Comparison of ENCODE assay signal across 18 cellular contexts in genomic region chr1:56535362-56535761, GRCh38. TPM values are rescaled to one million over a fixed set of nuclear protein-coding genes. Genes with fewer than 3 reads are reported as not detected.
A peak's percentile ranks its signal among the peaks of the same experiment; 100 is the strongest.
DNase-seq lines count a peak whose midpoint lies in the region; ATAC-seq and TF ChIP-seq lines count a peak whose summit lies in the region.
"Had no signal": no experiment of that assay in that cellular context is flagged by ENCODE, and none has a peak within 500 bp of the region (broad histone marks: within the 10 kb centered on the region; RNA-seq: fewer than 3 reads in every experiment).

No MANE protein-coding gene starts in this region.

- H3K4me3 ChIP-seq in HUES6 (ENCODE audit: low read depth, low read length) (no peak overlapping the region), endodermal cell (ENCODE audit: low read length) (no peak overlapping the region), iPS-20b (ENCODE audit: low read length) (peak overlapping the region; percentile 35; the same call in 1 of the 2 replicates), smooth muscle cell (no peak overlapping the region)
- H3K4me3 ChIP-seq: GM23248 had no signal

- H2BK15ac ChIP-seq in H9 (ENCODE audit: low read depth, low read length): no peak overlapping the region

- H2BK120ac ChIP-seq in H9 (ENCODE audit: low read depth, low read length, poor library complexity, severe bottlenecking): no peak overlapping the region

- H4K20me1 ChIP-seq in H9 (ENCODE audit: control insufficient read depth, insufficient read depth, insufficient read length) (no peaks in the 10 kb centered on the region), smooth muscle cell (ENCODE audit: low read depth) (peaks cover 100% of the 10 kb centered on the region)

- H3K27ac ChIP-seq in H9 (ENCODE audit: insufficient read length, low read depth, low read length): peak overlapping the region; percentile 99
- peak overlapping the region; percentile 72 for H3K27ac ChIP-seq in HUES6 (ENCODE audit: low read depth, low read length)
- H3K27ac ChIP-seq in endodermal cell (ENCODE audit: low read depth, low read length): no peak overlapping the region
- H3K27ac ChIP-seq in iPS-20b (ENCODE audit: low read length): peak overlapping the region; percentile 96
- H3K27ac ChIP-seq in smooth muscle cell (ENCODE audit: low read depth): no peak overlapping the region
- H3K27ac ChIP-seq: GM23248 had no signal

- H3K9ac ChIP-seq in H9 (ENCODE audit: extremely low read depth, insufficient read length, low read length) (no peak overlapping the region), HUES6 (ENCODE audit: low read length) (peak overlapping the region; percentile 60), endodermal cell (ENCODE audit: extremely low read depth, low read length, poor library complexity, severe bottlenecking) (no peak overlapping the region), iPS-20b (ENCODE audit: low read depth, low read length) (peak overlapping the region; percentile 78), smooth muscle cell (ENCODE audit: low read depth) (no peak overlapping the region)
- H3K9ac ChIP-seq: GM23248, SK-N-SH had no signal

- H3K27me3 ChIP-seq in H9 (ENCODE audit: insufficient read depth, low read length) (no peaks in the 10 kb centered on the region), HUES6 (ENCODE audit: control insufficient read depth, insufficient read depth, low read length) (no peaks in the 10 kb centered on the region), endodermal cell (ENCODE audit: control insufficient read depth, insufficient read depth, low read length, poor library complexity, severe bottlenecking) (no peaks in the 10 kb centered on the region), iPS-20b (ENCODE audit: insufficient read depth, low read length) (no peaks in the 10 kb centered on the region), smooth muscle cell (ENCODE audit: low read depth) (no peaks in the 10 kb centered on the region)

- peak overlapping the region; percentile 95 to 99 (median 98) for H3K27ac Mint-ChIP-seq in H9
- peak overlapping the region; percentile 65 for H3K27ac Mint-ChIP-seq in endodermal cell
- H3K27ac Mint-ChIP-seq in natural killer cell treated with Interleukin-12 subunit alpha and Interleukin-12 subunit beta and Interleukin-15 and Interleukin-18, amount 100 ng/mL, for 72 hours: no peak overlapping the region
- H3K27ac Mint-ChIP-seq: CD8-positive, alpha-beta T cell; HFFc6; IgD-negative memory B cell had no signal

- H2AFZ ChIP-seq in H9 (ENCODE audit: low read length): no peak overlapping the region
- no peak overlapping the region for H2AFZ ChIP-seq in smooth muscle cell (ENCODE audit: low read depth)
- H2AFZ ChIP-seq: GM23248 had no signal

- peak overlapping the region; percentile 39 for H3K18ac ChIP-seq in H9 (ENCODE audit: insufficient read length, low read depth, low read length)

- TF ChIP-seq CTCF in H9 (conservative IDR thresholded peaks at IDR 0.05) (no peak), endodermal cell (conservative IDR thresholded peaks at IDR 0.05) (no peak), smooth muscle cell (IDR thresholded peaks at IDR 0.05; ENCODE audit: borderline replicate concordance, insufficient read depth, poor library complexity, severe bottlenecking) (no peak)

- no CpG with 5 or more reads among the region's 2 CpGs for WGBS in H9 (ENCODE audit: extremely low coverage, insufficient read length, low lambda C conversion rate)
- 91% methylated on average over 2 of the region's 2 CpGs; no CpG with 5 or more reads in 1 of the 2 experiments for WGBS in endodermal cell (ENCODE audit: insufficient coverage in 1 of 2, insufficient read length in 1 of 2), 2 experiments
- WGBS in smooth muscle cell (ENCODE audit: low lambda C conversion rate): 97% methylated on average over 2 of the region's 2 CpGs

- no peak overlapping the region for H4K5ac ChIP-seq in H9 (ENCODE audit: insufficient read length, low read depth, low read length)

- no peak overlapping the region for H4K8ac ChIP-seq in H9 (replicated peaks; ENCODE audit: insufficient read length, low read depth, low read length)

- H3K14ac ChIP-seq in H9 (ENCODE audit: insufficient read depth, low read length): no peak overlapping the region; the same call in 1 of the 2 replicates

- H2BK5ac ChIP-seq in H9 (ENCODE audit: insufficient read length, low read length): peak overlapping the region; percentile 66

- peak overlapping the region; percentile 16 for H2BK12ac ChIP-seq in H9 (ENCODE audit: insufficient read length, low read depth, low read length)

- H4K91ac ChIP-seq in H9 (ENCODE audit: insufficient read length, low read depth, low read length): no peak overlapping the region

- no peak overlapping the region for H3K23ac ChIP-seq in H9 (ENCODE audit: insufficient read length, low read depth, low read length)

- H3K9me3 ChIP-seq in H9 (ENCODE audit: control insufficient read depth, low read depth, low read length): no peaks in the 10 kb centered on the region
- no peaks in the 10 kb centered on the region for H3K9me3 ChIP-seq in HUES6 (ENCODE audit: control insufficient read depth, insufficient read depth, low read depth, low read length)
- no peaks in the 10 kb centered on the region for H3K9me3 ChIP-seq in endodermal cell (ENCODE audit: control insufficient read depth, low read length)
- no peaks in the 10 kb centered on the region for H3K9me3 ChIP-seq in iPS-20b (ENCODE audit: insufficient read depth, low read depth, low read length)
- H3K9me3 ChIP-seq in smooth muscle cell (replicated peaks; ENCODE audit: low read depth): no peaks in the 10 kb centered on the region
- H3K9me3 ChIP-seq: SK-N-SH had no signal

- H3K9me3 Mint-ChIP-seq in H9: no peaks in the 10 kb centered on the region
- no peaks in the 10 kb centered on the region for H3K9me3 Mint-ChIP-seq in endodermal cell
- no peaks in the 10 kb centered on the region for H3K9me3 Mint-ChIP-seq in natural killer cell treated with Interleukin-12 subunit alpha and Interleukin-12 subunit beta and Interleukin-15 and Interleukin-18, amount 100 ng/mL, for 72 hours
- H3K9me3 Mint-ChIP-seq: CD8-positive, alpha-beta T cell; HFFc6; IgD-negative memory B cell had no signal

- no peak overlapping the region for H3K4ac ChIP-seq in H9 (ENCODE audit: low read depth, low read length)

- DNase-seq in H9: peak; percentile 75
- peak; percentile 62 for DNase-seq in endodermal cell
- no peak for DNase-seq in natural killer cell treated with Interleukin-12 subunit alpha and Interleukin-12 subunit beta and Interleukin-15 and Interleukin-18, amount 100 ng/mL, for 72 hours (ENCODE audit: low spot score)
- no peak for DNase-seq in smooth muscle cell (lab: John Stamatoyannopoulos, UW; ENCODE audit: unreplicated experiment)
- DNase-seq in T-helper 9 cell: no peak
- DNase-seq: CD8-positive, alpha-beta T cell; GF-D8; GM23248; HFFc6; NCI-H1436; NCI-H2081 treated with DMSO at 0.1 percent for 48 hours; NCI-H226; PC-3; SK-N-SH had no signal

- no peak overlapping the region for H3K4me2 ChIP-seq in H9 (ENCODE audit: insufficient read depth, insufficient read length, low read length)
- H3K4me2 ChIP-seq in smooth muscle cell: no peak overlapping the region
- H3K4me2 ChIP-seq: SK-N-SH had no signal

- no peak overlapping the region for H2AK5ac ChIP-seq in H9 (ENCODE audit: insufficient read length, low read length)

- H3K4me3 Mint-ChIP-seq in H9 (peak overlapping the region in 1 of 2 experiments; percentile 36; a peak in 2 of 5 replicates), endodermal cell (no peak overlapping the region)
- H3K4me3 Mint-ChIP-seq in natural killer cell treated with Interleukin-12 subunit alpha and Interleukin-12 subunit beta and Interleukin-15 and Interleukin-18, amount 100 ng/mL, for 72 hours: no peak overlapping the region
- H3K4me3 Mint-ChIP-seq: CD8-positive, alpha-beta T cell; HFFc6; IgD-negative memory B cell had no signal

- H3K36me3 Mint-ChIP-seq in H9 (ENCODE audit: insufficient read depth in 1 of 3, low read depth in 3 of 3) (peaks cover 17 to 42% (median 33%) of the 10 kb centered on the region in 3 experiments; a peak in 6 of 7 replicates), endodermal cell (ENCODE audit: low read depth) (peaks cover 45% of the 10 kb centered on the region)
- H3K36me3 Mint-ChIP-seq in natural killer cell treated with Interleukin-12 subunit alpha and Interleukin-12 subunit beta and Interleukin-15 and Interleukin-18, amount 100 ng/mL, for 72 hours: no peaks in the 10 kb centered on the region
- H3K36me3 Mint-ChIP-seq: CD8-positive, alpha-beta T cell had no signal

- H3T11ph ChIP-seq in H9 (ENCODE audit: low read length): no peak overlapping the region

- peaks cover 4% of the 10 kb centered on the region for H3F3A ChIP-seq in smooth muscle cell (ENCODE audit: low read depth)

- H2BK20ac ChIP-seq in H9 (ENCODE audit: low read depth, low read length, poor library complexity, severe bottlenecking): no peak overlapping the region

- no peaks in the 10 kb centered on the region for H3K23me2 ChIP-seq in H9 (ENCODE audit: insufficient read length, low read depth, low read length, poor library complexity, severe bottlenecking)

- H3K79me2 ChIP-seq in H9 (ENCODE audit: insufficient read depth, low read length): peaks cover 19% of the 10 kb centered on the region; the same call in 1 of the 2 replicates
- H3K79me2 ChIP-seq in smooth muscle cell (ENCODE audit: low read depth): peaks cover 81% of the 10 kb centered on the region

- peaks cover 23 to 71% of the 10 kb centered on the region in 2 experiments for H3K4me1 Mint-ChIP-seq in H9
- peaks cover 59% of the 10 kb centered on the region for H3K4me1 Mint-ChIP-seq in endodermal cell
- no peaks in the 10 kb centered on the region for H3K4me1 Mint-ChIP-seq in natural killer cell treated with Interleukin-12 subunit alpha and Interleukin-12 subunit beta and Interleukin-15 and Interleukin-18, amount 100 ng/mL, for 72 hours (ENCODE audit: low read depth in 2 of 2)
- H3K4me1 Mint-ChIP-seq: IgD-negative memory B cell had no signal

- H3K56ac ChIP-seq in H9 (ENCODE audit: insufficient read length, low read depth, low read length): no peak overlapping the region

- H3K4me1 ChIP-seq in H9 (ENCODE audit: insufficient read depth, low read length) (peaks cover 61% of the 10 kb centered on the region), HUES6 (ENCODE audit: control insufficient read depth, insufficient read depth, low read length) (peaks cover 94% of the 10 kb centered on the region), endodermal cell (ENCODE audit: control insufficient read depth, insufficient read depth, low read length) (peaks cover 5% of the 10 kb centered on the region), iPS-20b (ENCODE audit: insufficient read depth, low read length) (peaks cover 68% of the 10 kb centered on the region), smooth muscle cell (ENCODE audit: low read depth) (peaks cover 10% of the 10 kb centered on the region)

- no peak for ATAC-seq in natural killer cell treated with Interleukin-12 subunit alpha and Interleukin-12 subunit beta and Interleukin-15 and Interleukin-18, amount 100 ng/mL, for 72 hours
- no peak for ATAC-seq in GM21529 (IDR thresholded peaks at IDR 0.05; ENCODE audit: unreplicated experiment)
- ATAC-seq: CD8-positive, alpha-beta T cell; PC-3 had no signal

- peaks cover 3% of the 10 kb centered on the region for H3K79me1 ChIP-seq in H9 (ENCODE audit: insufficient read depth, low read depth, low read length, poor library complexity, severe bottlenecking)

- H3K27me3 Mint-ChIP-seq in H9 (ENCODE audit: low read depth) (no peaks in the 10 kb centered on the region), endodermal cell (ENCODE audit: insufficient read depth) (no peaks in the 10 kb centered on the region)
- peaks cover 14 to 21% of the 10 kb centered on the region in 2 donors for H3K27me3 Mint-ChIP-seq in natural killer cell treated with Interleukin-12 subunit alpha and Interleukin-12 subunit beta and Interleukin-15 and Interleukin-18, amount 100 ng/mL, for 72 hours
- H3K27me3 Mint-ChIP-seq: IgD-negative memory B cell had no signal

- peaks cover 43% of the 10 kb centered on the region for H3K36me3 ChIP-seq in HUES6 (ENCODE audit: control insufficient read depth, insufficient read depth, low read length)
- peaks cover 10% of the 10 kb centered on the region for H3K36me3 ChIP-seq in endodermal cell (ENCODE audit: control insufficient read depth, insufficient read depth, low read length)
- peaks cover 61% of the 10 kb centered on the region for H3K36me3 ChIP-seq in iPS-20b (ENCODE audit: insufficient read depth, low read depth, low read length)
- peaks cover 6% of the 10 kb centered on the region for H3K36me3 ChIP-seq in smooth muscle cell (ENCODE audit: low read depth)

RNA-seq across cellular contexts. Expression of gene PLPP3, which starts 44.0 kb away (rescaled TPM):
- 25.3 and 26.7 TPM in 2 replicates for total RNA-seq in H9 (2021)
- total RNA-seq in endodermal cell: 10 to 100 TPM; 39.2 to 55.2 TPM
- 45.8 TPM for polyA plus RNA-seq in endodermal cell (2013, experiment 1 of 2)
- polyA plus RNA-seq in endodermal cell (2013, experiment 2 of 2): 38.6 TPM
- under 1 TPM in 1 of 2 donors, not detected in 1; 0.12 TPM for total RNA-seq in natural killer cell treated with Interleukin-12 subunit alpha and Interleukin-12 subunit beta and Interleukin-15 and Interleukin-18, amount 100 ng/mL, for 72 hours
- total RNA-seq in smooth muscle cell: 74.3 and 81.5 TPM in 2 replicates
- polyA plus RNA-seq in smooth muscle cell: 48.5 and 56.9 TPM in 2 replicates
- total RNA-seq: CD8-positive, alpha-beta T cell had no signal

Comparison
In these comparisons a context has a peak if more than half of its experiments do, and no peak if none do; other contexts are left out.
1. DNase-seq: peak in H9 (single experiment) and endodermal cell (single experiment); none in natural killer cell treated with Interleukin-12 subunit alpha and Interleukin-12 subunit beta and Interleukin-15 and Interleukin-18, amount 100 ng/mL, for 72 hours (single experiment), smooth muscle cell (single experiment) and T-helper 9 cell (single experiment).
2. H3K27ac ChIP-seq: peak in H9 (single experiment), HUES6 (single experiment) and iPS-20b (single experiment); none in endodermal cell (single experiment) and smooth muscle cell (single experiment).
3. H3K9ac ChIP-seq: peak in HUES6 (single experiment) and iPS-20b (single experiment); none in H9 (single experiment), endodermal cell (single experiment) and smooth muscle cell (single experiment).
4. H3K27ac Mint-ChIP-seq: peak in H9 (3 of 3) and endodermal cell (single experiment); none in natural killer cell treated with Interleukin-12 subunit alpha and Interleukin-12 subunit beta and Interleukin-15 and Interleukin-18, amount 100 ng/mL, for 72 hours (0 of 2).
5. RNA of gene PLPP3, which starts 44.0 kb away (total RNA-seq): 74.3 to 81.5 TPM in smooth muscle cell, 39.2 to 55.2 TPM in endodermal cell and 25.3 to 26.7 TPM in H9; 0.12 TPM in natural killer cell treated with Interleukin-12 subunit alpha and Interleukin-12 subunit beta and Interleukin-15 and Interleukin-18, amount 100 ng/mL, for 72 hours; every median in the first group is over 10 times any median in the second.